1 cellular context compared by ENCODE assay signal in genomic region chr6:2845880-2846208, GRCh38.
TF ChIP-seq lines count a peak whose summit lies in the region.

No MANE protein-coding gene starts in this region.

TF ChIP-seq in K562, 482 proteins besides CTCF, POLR2A, EP300 and RAD21 (continued from another document and continues in another):
- TF ChIP-seq, protein P1, sequence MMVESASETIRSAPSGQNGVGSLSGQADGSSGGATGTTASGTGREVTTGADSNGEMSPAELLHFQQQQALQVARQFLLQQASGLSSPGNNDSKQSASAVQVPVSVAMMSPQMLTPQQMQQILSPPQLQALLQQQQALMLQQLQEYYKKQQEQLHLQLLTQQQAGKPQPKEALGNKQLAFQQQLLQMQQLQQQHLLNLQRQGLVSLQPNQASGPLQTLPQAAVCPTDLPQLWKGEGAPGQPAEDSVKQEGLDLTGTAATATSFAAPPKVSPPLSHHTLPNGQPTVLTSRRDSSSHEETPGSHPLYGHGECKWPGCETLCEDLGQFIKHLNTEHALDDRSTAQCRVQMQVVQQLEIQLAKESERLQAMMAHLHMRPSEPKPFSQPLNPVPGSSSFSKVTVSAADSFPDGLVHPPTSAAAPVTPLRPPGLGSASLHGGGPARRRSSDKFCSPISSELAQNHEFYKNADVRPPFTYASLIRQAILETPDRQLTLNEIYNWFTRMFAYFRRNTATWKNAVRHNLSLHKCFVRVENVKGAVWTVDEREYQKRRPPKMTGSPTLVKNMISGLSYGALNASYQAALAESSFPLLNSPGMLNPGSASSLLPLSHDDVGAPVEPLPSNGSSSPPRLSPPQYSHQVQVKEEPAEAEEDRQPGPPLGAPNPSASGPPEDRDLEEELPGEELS (CRISPR knock-in tag; IDR thresholded peaks at IDR 0.05; ENCODE audit: borderline replicate concordance): no peak
- TF ChIP-seq CBFA2T2 (conservative IDR thresholded peaks at IDR 0.05) (no peak), SRSF7 (optimal IDR thresholded peaks at IDR 0.05; ENCODE audit: low read depth, low read length) (no peak), SMAD3 (CRISPR knock-in tag; conservative IDR thresholded peaks at IDR 0.05) (no peak), SP1 (CRISPR knock-in tag; IDR thresholded peaks at IDR 0.05) (no peak), ZNF224 (CRISPR knock-in tag; IDR thresholded peaks at IDR 0.05) (no peak), PURB (CRISPR knock-in tag; IDR thresholded peaks at IDR 0.05; ENCODE audit: low read depth) (no peak), POLR3A (IDR thresholded peaks at IDR 0.05; ENCODE audit: borderline replicate concordance, extremely low read depth, insufficient read depth, insufficient read length) (peak; percentile 44), HDGF (IDR thresholded peaks at IDR 0.05) (no peak), E2F8 (IDR thresholded peaks at IDR 0.05; ENCODE audit: low read depth, partially characterized antibody) (no peak), ZNF830 (CRISPR knock-in tag; IDR thresholded peaks at IDR 0.05) (no peak), FOXA1 (IDR thresholded peaks at IDR 0.05; ENCODE audit: borderline replicate concordance) (no peak), ELK1 (CRISPR knock-in tag; IDR thresholded peaks at IDR 0.05) (no peak), MLLT1 (IDR thresholded peaks at IDR 0.05) (0 out of 4 replicates have a peak, but pooled peaks of 1 of the 2 experiments have one; percentile 24), ZBED1 (IDR thresholded peaks at IDR 0.05) (no peak), RBM34 (IDR thresholded peaks at IDR 0.05; ENCODE audit: borderline replicate concordance, insufficient read depth, low read length) (no peak), TEAD1 (CRISPR knock-in tag; IDR thresholded peaks at IDR 0.05) (no peak), HES1 (IDR thresholded peaks at IDR 0.05; ENCODE audit: low read depth) (0 out of 2 replicates have a peak, but pooled peaks have one; percentile 40), SLC30A9 (CRISPR knock-in tag; IDR thresholded peaks at IDR 0.05) (no peak), ZNF696 (CRISPR knock-in tag; conservative IDR thresholded peaks at IDR 0.05) (no peak), DACH1 (IDR thresholded peaks at IDR 0.05; ENCODE audit: partially characterized antibody) (no peak), ZNF316 (IDR thresholded peaks at IDR 0.05) (peak; percentile 3; the same call in 1 of the 2 replicates), RFX7 (CRISPR knock-in tag; IDR thresholded peaks at IDR 0.05) (no peak), HMGN3 (IDR thresholded peaks at IDR 0.05; ENCODE audit: borderline replicate concordance, extremely low read depth, insufficient read length, low read depth, low read length) (no peak), PCBP2 (IDR thresholded peaks at IDR 0.05; ENCODE audit: low read depth, low read length, poor library complexity, severe bottlenecking) (no peak), GABPB1 (CRISPR knock-in tag; IDR thresholded peaks at IDR 0.05) (no peak), MAZ (CRISPR knock-in tag; conservative IDR thresholded peaks at IDR 0.05 in 1 of 2, IDR thresholded peaks at IDR 0.05 in 1 of 2) (no peak; a peak in 1 of 4 replicates), ZNF212 (CRISPR knock-in tag; IDR thresholded peaks at IDR 0.05) (no peak), EZH2 (IDR thresholded peaks at IDR 0.05; ENCODE audit: borderline replicate concordance, low read depth, low read length) (no peak), SMARCC2 (IDR thresholded peaks at IDR 0.05; ENCODE audit: low read depth) (peak; percentile 64; the same call in 1 of the 2 replicates), XRCC5 (IDR thresholded peaks at IDR 0.05; ENCODE audit: low read depth, low read length) (no peak), RCOR1 (IDR thresholded peaks at IDR 0.05; ENCODE audit: borderline replicate concordance in 1 of 2, low read depth in 2 of 2, low read length in 2 of 2) (no peak; a peak in 2 of 4 replicates), TAL1 (IDR thresholded peaks at IDR 0.05) (no peak), IFI16 (CRISPR knock-in tag; IDR thresholded peaks at IDR 0.05) (no peak), SMC3 (conservative IDR thresholded peaks at IDR 0.05; ENCODE audit: insufficient read depth, low read depth, low read length) (no peak), SMAD2 (IDR thresholded peaks at IDR 0.05; ENCODE audit: low read depth, low read length) (no peak), POLR2AphosphoS2 (IDR thresholded peaks at IDR 0.05; ENCODE audit: low read length) (no peak), FUS (optimal IDR thresholded peaks at IDR 0.05; ENCODE audit: low read depth, low read length) (no peak), ID3 (CRISPR knock-in tag; IDR thresholded peaks at IDR 0.05) (no peak), ID3 (tag; IDR thresholded peaks at IDR 0.05) (no peak)
- TF ChIP-seq, protein P2, sequence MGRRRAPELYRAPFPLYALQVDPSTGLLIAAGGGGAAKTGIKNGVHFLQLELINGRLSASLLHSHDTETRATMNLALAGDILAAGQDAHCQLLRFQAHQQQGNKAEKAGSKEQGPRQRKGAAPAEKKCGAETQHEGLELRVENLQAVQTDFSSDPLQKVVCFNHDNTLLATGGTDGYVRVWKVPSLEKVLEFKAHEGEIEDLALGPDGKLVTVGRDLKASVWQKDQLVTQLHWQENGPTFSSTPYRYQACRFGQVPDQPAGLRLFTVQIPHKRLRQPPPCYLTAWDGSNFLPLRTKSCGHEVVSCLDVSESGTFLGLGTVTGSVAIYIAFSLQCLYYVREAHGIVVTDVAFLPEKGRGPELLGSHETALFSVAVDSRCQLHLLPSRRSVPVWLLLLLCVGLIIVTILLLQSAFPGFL (CRISPR knock-in tag; IDR thresholded peaks at IDR 0.05): no peak
- TF ChIP-seq, protein P3, sequence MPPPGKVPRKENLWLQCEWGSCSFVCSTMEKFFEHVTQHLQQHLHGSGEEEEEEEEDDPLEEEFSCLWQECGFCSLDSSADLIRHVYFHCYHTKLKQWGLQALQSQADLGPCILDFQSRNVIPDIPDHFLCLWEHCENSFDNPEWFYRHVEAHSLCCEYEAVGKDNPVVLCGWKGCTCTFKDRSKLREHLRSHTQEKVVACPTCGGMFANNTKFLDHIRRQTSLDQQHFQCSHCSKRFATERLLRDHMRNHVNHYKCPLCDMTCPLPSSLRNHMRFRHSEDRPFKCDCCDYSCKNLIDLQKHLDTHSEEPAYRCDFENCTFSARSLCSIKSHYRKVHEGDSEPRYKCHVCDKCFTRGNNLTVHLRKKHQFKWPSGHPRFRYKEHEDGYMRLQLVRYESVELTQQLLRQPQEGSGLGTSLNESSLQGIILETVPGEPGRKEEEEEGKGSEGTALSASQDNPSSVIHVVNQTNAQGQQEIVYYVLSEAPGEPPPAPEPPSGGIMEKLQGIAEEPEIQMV (tag; conservative IDR thresholded peaks at IDR 0.05; ENCODE audit: low read depth): no peak
- TF ChIP-seq, protein P4, sequence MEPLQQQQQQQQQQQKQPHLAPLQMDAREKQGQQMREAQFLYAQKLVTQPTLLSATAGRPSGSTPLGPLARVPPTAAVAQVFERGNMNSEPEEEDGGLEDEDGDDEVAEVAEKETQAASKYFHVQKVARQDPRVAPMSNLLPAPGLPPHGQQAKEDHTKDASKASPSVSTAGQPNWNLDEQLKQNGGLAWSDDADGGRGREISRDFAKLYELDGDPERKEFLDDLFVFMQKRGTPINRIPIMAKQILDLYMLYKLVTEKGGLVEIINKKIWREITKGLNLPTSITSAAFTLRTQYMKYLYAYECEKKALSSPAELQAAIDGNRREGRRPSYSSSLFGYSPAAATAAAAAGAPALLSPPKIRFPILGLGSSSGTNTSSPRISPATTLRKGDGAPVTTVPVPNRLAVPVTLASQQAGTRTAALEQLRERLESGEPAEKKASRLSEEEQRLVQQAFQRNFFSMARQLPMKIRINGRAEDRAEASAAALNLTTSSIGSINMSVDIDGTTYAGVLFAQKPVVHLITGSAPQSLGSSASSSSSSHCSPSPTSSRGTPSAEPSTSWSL (CRISPR knock-in tag; IDR thresholded peaks at IDR 0.05; ENCODE audit: borderline replicate concordance): no peak
- TF ChIP-seq, protein P5, sequence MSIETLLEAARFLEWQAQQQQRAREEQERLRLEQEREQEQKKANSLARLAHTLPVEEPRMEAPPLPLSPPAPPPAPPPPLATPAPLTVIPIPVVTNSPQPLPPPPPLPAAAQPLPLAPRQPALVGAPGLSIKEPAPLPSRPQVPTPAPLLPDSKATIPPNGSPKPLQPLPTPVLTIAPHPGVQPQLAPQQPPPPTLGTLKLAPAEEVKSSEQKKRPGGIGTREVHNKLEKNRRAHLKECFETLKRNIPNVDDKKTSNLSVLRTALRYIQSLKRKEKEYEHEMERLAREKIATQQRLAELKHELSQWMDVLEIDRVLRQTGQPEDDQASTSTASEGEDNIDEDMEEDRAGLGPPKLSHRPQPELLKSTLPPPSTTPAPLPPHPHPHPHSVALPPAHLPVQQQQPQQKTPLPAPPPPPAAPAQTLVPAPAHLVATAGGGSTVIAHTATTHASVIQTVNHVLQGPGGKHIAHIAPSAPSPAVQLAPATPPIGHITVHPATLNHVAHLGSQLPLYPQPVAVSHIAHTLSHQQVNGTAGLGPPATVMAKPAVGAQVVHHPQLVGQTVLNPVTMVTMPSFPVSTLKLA (conservative IDR thresholded peaks at IDR 0.05): no peak
- TF ChIP-seq, protein P6, sequence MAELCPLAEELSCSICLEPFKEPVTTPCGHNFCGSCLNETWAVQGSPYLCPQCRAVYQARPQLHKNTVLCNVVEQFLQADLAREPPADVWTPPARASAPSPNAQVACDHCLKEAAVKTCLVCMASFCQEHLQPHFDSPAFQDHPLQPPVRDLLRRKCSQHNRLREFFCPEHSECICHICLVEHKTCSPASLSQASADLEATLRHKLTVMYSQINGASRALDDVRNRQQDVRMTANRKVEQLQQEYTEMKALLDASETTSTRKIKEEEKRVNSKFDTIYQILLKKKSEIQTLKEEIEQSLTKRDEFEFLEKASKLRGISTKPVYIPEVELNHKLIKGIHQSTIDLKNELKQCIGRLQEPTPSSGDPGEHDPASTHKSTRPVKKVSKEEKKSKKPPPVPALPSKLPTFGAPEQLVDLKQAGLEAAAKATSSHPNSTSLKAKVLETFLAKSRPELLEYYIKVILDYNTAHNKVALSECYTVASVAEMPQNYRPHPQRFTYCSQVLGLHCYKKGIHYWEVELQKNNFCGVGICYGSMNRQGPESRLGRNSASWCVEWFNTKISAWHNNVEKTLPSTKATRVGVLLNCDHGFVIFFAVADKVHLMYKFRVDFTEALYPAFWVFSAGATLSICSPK (IDR thresholded peaks at IDR 0.05; ENCODE audit: borderline replicate concordance): peak; percentile 93; the same call in 1 of the 2 replicates
- TF ChIP-seq, protein P7, sequence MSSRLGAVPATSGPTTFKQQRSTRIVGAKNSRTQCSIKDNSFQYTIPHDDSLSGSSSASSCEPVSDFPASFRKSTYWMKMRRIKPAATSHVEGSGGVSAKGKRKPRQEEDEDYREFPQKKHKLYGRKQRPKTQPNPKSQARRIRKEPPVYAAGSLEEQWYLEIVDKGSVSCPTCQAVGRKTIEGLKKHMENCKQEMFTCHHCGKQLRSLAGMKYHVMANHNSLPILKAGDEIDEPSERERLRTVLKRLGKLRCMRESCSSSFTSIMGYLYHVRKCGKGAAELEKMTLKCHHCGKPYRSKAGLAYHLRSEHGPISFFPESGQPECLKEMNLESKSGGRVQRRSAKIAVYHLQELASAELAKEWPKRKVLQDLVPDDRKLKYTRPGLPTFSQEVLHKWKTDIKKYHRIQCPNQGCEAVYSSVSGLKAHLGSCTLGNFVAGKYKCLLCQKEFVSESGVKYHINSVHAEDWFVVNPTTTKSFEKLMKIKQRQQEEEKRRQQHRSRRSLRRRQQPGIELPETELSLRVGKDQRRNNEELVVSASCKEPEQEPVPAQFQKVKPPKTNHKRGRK (tag; IDR thresholded peaks at IDR 0.05): peak; percentile 26; the same call in 1 of the 2 replicates
